In the genomic region with DNA sequence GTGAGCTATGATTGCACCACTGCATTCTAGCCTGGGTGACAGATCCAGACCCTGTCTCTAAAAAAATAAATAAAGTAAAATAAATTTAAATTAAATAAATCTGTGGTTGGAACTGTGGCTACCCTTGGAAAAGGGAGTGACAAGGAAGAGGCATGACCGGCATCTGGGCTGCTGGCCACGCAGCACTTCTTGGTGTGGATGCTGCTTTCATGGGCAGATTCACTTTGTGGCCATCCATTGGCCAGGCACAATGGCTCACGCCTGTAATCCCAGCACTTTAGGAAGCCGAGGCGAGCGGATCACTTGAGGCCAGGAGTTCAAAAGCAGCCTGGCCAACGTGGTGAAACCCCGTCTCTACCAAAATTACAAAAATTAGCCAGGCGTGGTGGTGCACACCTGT, we compare ENCODE assay signal across 28 cellular contexts.
"Had no signal": no experiment of that assay in that cellular context is flagged by ENCODE, and none has a peak within 500 bp of the region (broad histone marks: within the 10 kb centered on the region; RNA-seq: fewer than 3 reads in every experiment).

No MANE protein-coding gene starts in this region.

- H3K27me3 ChIP-seq: dorsolateral prefrontal cortex, gastroesophageal sphincter, heart left ventricle, hepatocyte, right atrium auricular region, suprapubic skin, vagina had no signal

- H3K4me3 ChIP-seq: dorsolateral prefrontal cortex, gastroesophageal sphincter, heart left ventricle, hepatocyte, lung, mucosa of descending colon, prostate gland, right atrium auricular region, smooth muscle cell, suprapubic skin, transverse colon, vagina had no signal

- H3K27ac ChIP-seq: dorsolateral prefrontal cortex, epithelial cell of prostate, foreskin keratinocyte, gastroesophageal sphincter, heart left ventricle, hepatocyte, prostate gland, right atrium auricular region, suprapubic skin, transverse colon, vagina had no signal

- ATAC-seq: esophagus mucosa; foreskin keratinocyte; gastroesophageal sphincter; heart left ventricle; mucosa of descending colon; naive thymus-derived CD4-positive, alpha-beta T cell; sciatic nerve; stimulated activated naive CD8-positive, alpha-beta T cell treated with anti-CD3 and anti-CD28 coated beads, Interleukin-15, amount 100 ng/mL, for 72 hours had no signal

- H3K4me1 ChIP-seq: foreskin keratinocyte, gastroesophageal sphincter, heart left ventricle, prostate gland, right atrium auricular region, suprapubic skin, transverse colon, vagina had no signal

- H3K27ac Mint-ChIP-seq: memory B cell; mesothelial cell of epicardium; naive thymus-derived CD4-positive, alpha-beta T cell; nephron; stimulated activated naive CD8-positive, alpha-beta T cell treated with anti-CD3 and anti-CD28 coated beads, Interleukin-15, amount 100 ng/mL, for 72 hours had no signal

- H3K36me3 ChIP-seq: heart left ventricle, prostate gland, right atrium auricular region, suprapubic skin, transverse colon, vagina had no signal

- H3K9me3 Mint-ChIP-seq: memory B cell; mesothelial cell of epicardium; naive thymus-derived CD4-positive, alpha-beta T cell; nephron; stimulated activated naive CD8-positive, alpha-beta T cell treated with anti-CD3 and anti-CD28 coated beads, Interleukin-15, amount 100 ng/mL, for 72 hours had no signal

- H3K36me3 Mint-ChIP-seq: memory B cell; mesothelial cell of epicardium; naive thymus-derived CD4-positive, alpha-beta T cell had no signal

- DNase-seq: effector CD4-positive, alpha-beta T cell; foreskin keratinocyte; heart left ventricle; mucosa of descending colon; naive thymus-derived CD4-positive, alpha-beta T cell; nucleus accumbens; stimulated activated CD4-positive, alpha-beta T cell treated with anti-CD3 and anti-CD28 coated beads, Interleukin-12 subunit alpha, Interleukin-12 subunit beta, amount 100 ng/mL, for 4 hours; stimulated activated CD4-positive, alpha-beta T cell treated with anti-CD3 and anti-CD28 coated beads, Interleukin-1b, Interleukin-23, amount 100 ng/mL, for 48 hours; stimulated activated CD4-positive, alpha-beta T cell treated with anti-CD3 and anti-CD28 coated beads, Interleukin-4, amount 100 ng/mL, for 1 hour; stimulated activated CD8-positive, alpha-beta memory T cell treated with anti-CD3 and anti-CD28 coated beads, Interleukin-4, amount 100 ng/mL, for 48 hours; stimulated activated naive CD4-positive, alpha-beta T cell; stimulated activated naive CD8-positive, alpha-beta T cell treated with anti-CD3 and anti-CD28 coated beads, Interleukin-15, amount 100 ng/mL, for 72 hours; transverse colon had no signal

- H3K9me3 ChIP-seq: gastroesophageal sphincter, heart left ventricle, mucosa of descending colon, prostate gland, right atrium auricular region, suprapubic skin, transverse colon, vagina had no signal

- H3K4me3 Mint-ChIP-seq: memory B cell; mesothelial cell of epicardium; naive thymus-derived CD4-positive, alpha-beta T cell; nephron; stimulated activated naive CD8-positive, alpha-beta T cell treated with anti-CD3 and anti-CD28 coated beads, Interleukin-15, amount 100 ng/mL, for 72 hours had no signal

- H3K4me1 Mint-ChIP-seq: mesothelial cell of epicardium, nephron had no signal
